26 cellular contexts compared by ENCODE assay signal in the genomic region with DNA sequence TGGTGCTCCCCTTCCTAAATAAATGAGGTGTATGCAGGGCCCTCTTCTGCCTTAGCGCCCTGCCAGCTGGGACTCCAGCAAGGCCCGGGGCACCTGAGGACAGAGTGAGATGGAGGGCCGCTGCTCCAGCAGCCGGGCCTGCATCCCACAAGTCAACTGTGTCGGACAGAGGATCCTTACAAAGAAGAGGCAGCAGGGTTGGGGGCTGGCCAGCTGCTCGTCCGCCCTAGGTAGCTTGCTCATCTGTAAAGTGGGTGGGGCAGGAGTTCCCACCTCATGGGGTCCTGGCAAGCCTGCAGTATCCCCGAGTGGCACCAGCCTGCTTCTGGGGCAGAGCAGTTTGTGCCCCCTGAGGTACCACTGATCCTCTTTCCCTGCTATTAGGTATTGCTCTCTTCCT.
"Had no signal": no experiment of that assay in that cellular context is flagged by ENCODE, and none has a peak within 500 bp of the region (broad histone marks: within the 10 kb centered on the region; RNA-seq: fewer than 3 reads in every experiment).

No MANE protein-coding gene starts in this region.

- H3K27ac ChIP-seq: colonic mucosa, esophagus muscularis mucosa, pancreas, right lobe of liver, uterus had no signal

- H3K4me3 Mint-ChIP-seq: activated B cell treated with CpG ODN at 0.5 μM for 24 hours; activated CD4-positive, alpha-beta T cell treated with anti-CD3 and anti-CD28 coated beads for 36 hours; activated T-cell treated with anti-CD3 and anti-CD28 coated beads, Interleukin-2, amount 50 U/mL, for 24 hours; central memory CD8-positive, alpha-beta T cell; stimulated activated naive B cell treated with anti-CD40 and anti-IgM and Interleukin-4, amounts not matched to agents 10 μg/mL and 1 μg/mL and 100 μg/mL, for 72 hours had no signal

- H3K27me3 Mint-ChIP-seq: activated T-cell treated with anti-CD3 and anti-CD28 coated beads, Interleukin-2, amount 50 U/mL, for 24 hours; central memory CD8-positive, alpha-beta T cell had no signal

- H3K4me1 ChIP-seq: colonic mucosa, esophagus muscularis mucosa, pancreas, right lobe of liver, uterus had no signal

- H3K27ac Mint-ChIP-seq: activated B cell treated with CpG ODN at 0.5 μM for 24 hours; activated T-cell treated with anti-CD3 and anti-CD28 coated beads, Interleukin-2, amount 50 U/mL, for 24 hours; activated T-helper 2 cell treated with anti-CD3 and anti-CD28 coated beads, Interferon-gamma antibody, Interleukin-2, Interleukin-4, amounts not matched to agents 10 μg/mL and 5 μg/mL and 100 μg/mL, durations not matched to agents 14 hours and 24 hours and 36 hours; stimulated activated naive B cell treated with anti-CD40 and anti-IgM and Interleukin-4, amounts not matched to agents 10 μg/mL and 1 μg/mL and 100 μg/mL, for 72 hours had no signal

- H3K27me3 ChIP-seq: colonic mucosa, dorsolateral prefrontal cortex, pancreas, right lobe of liver, uterus had no signal

- ATAC-seq: activated CD4-positive, alpha-beta T cell treated with anti-CD3 and anti-CD28 coated beads for 36 hours; activated naive CD4-positive, alpha-beta T cell treated with anti-CD3 and anti-CD28 coated beads, Interleukin-2, amount 50 U/mL, for 72 hours; left ventricle myocardium superior; mucosa of descending colon; pancreas; right lobe of liver; stimulated activated naive B cell treated with anti-CD40 and anti-IgM and Interleukin-4, amounts not matched to agents 10 μg/mL and 1 μg/mL and 100 μg/mL, for 72 hours had no signal

- H3K4me3 ChIP-seq: colonic mucosa, dorsolateral prefrontal cortex, esophagus muscularis mucosa, mucosa of descending colon, pancreas, right lobe of liver, smooth muscle cell, uterus had no signal

- DNase-seq: activated B cell treated with CpG ODN at 0.5 μM for 24 hours; activated CD4-positive, alpha-beta T cell treated with anti-CD3 and anti-CD28 coated beads for 36 hours; activated CD4-positive, alpha-beta T cell treated with anti-CD3 and anti-CD28 coated beads, Interleukin-2, amount 50 U/mL, for 4 hours; activated CD8-positive, alpha-beta memory T cell treated with anti-CD3 and anti-CD28 coated beads for 24 hours; activated CD8-positive, alpha-beta memory T cell treated with anti-CD3 and anti-CD28 coated beads, Interleukin-2, amount 50 U/mL, for 4 hours; activated T-cell treated with anti-CD3 and anti-CD28 coated beads, Interleukin-2, amount 50 U/mL, for 24 hours; colonic mucosa; dorsolateral prefrontal cortex; hippocampal formation; left ventricle myocardium superior; mesenchymal stem cell; mucosa of descending colon; pancreas; right lobe of liver; stimulated activated CD4-positive, alpha-beta T cell treated with anti-CD3 and anti-CD28 coated beads, Interleukin-2, amount 100 ng/mL, for 48 hours; stimulated activated CD8-positive, alpha-beta memory T cell treated with anti-CD3 and anti-CD28 coated beads, Interleukin-4, amount 100 ng/mL, for 48 hours; stimulated activated naive B cell treated with anti-CD40 and anti-IgM and Interleukin-4, amounts not matched to agents 10 μg/mL and 1 μg/mL and 100 μg/mL, for 72 hours; T-helper 1 cell; T-helper 9 cell; trophoblast cell; uterus had no signal

- H3K36me3 ChIP-seq: uterus had no signal

- H3K9me3 ChIP-seq: colonic mucosa, esophagus muscularis mucosa, mucosa of descending colon, pancreas, right lobe of liver, uterus had no signal

- H3K9me3 Mint-ChIP-seq: activated B cell treated with CpG ODN at 0.5 μM for 24 hours; activated naive CD4-positive, alpha-beta T cell treated with anti-CD3 and anti-CD28 coated beads, Interleukin-2, amount 50 U/mL, for 72 hours; activated T-cell treated with anti-CD3 and anti-CD28 coated beads, Interleukin-2, amount 50 U/mL, for 24 hours; activated T-helper 2 cell treated with anti-CD3 and anti-CD28 coated beads, Interferon-gamma antibody, Interleukin-2, Interleukin-4, amounts not matched to agents 10 μg/mL and 5 μg/mL and 100 μg/mL, durations not matched to agents 14 hours and 24 hours and 36 hours; central memory CD8-positive, alpha-beta T cell; stimulated activated naive B cell treated with anti-CD40 and anti-IgM and Interleukin-4, amounts not matched to agents 10 μg/mL and 1 μg/mL and 100 μg/mL, for 72 hours had no signal
